Comparison of ENCODE assay signal across 16 cellular contexts in the genomic region with DNA sequence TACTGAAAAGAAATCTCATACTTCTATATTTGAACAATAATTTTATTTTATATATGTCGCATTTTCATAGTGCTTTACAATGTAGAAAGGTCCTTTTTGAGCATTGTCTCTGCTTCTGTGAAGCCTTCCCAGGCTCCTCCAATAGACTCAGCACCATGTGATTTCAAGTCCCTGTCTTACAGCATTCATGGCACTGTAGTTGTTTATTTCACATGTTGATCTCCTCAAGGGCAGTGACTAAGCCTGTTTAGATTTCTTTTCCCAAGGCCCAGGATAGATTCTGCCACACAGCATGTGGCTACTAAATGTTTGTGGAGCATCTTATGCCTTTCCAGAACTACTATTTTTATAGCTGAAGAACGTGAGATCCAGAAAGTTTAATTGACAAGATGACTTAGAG.
"Had no signal": no experiment of that assay in that cellular context is flagged by ENCODE, and none has a peak within 500 bp of the region (broad histone marks: within the 10 kb centered on the region; RNA-seq: fewer than 3 reads in every experiment).

No MANE protein-coding gene starts in this region.

- H3K27ac Mint-ChIP-seq: endodermal cell, immature natural killer cell, nephron, type B pancreatic cell had no signal

- H3K4me1 Mint-ChIP-seq: endodermal cell, immature natural killer cell had no signal

- H3K9me3 Mint-ChIP-seq: endodermal cell, nephron had no signal

- H3K4me3 Mint-ChIP-seq: endodermal cell, immature natural killer cell, nephron, type B pancreatic cell had no signal

- H3K36me3 Mint-ChIP-seq: immature natural killer cell, type B pancreatic cell had no signal

- DNase-seq: activated CD4-positive, alpha-beta T cell treated with anti-CD3 and anti-CD28 coated beads for 1 hour; activated CD4-positive, alpha-beta T cell treated with anti-CD3 and anti-CD28 coated beads, Interleukin-2, amount 50 U/mL, for 4 hours; activated naive CD4-positive, alpha-beta T cell treated with Interleukin-2 at 50 U/mL for 16 hours; activated T-cell treated with anti-CD3 and anti-CD28 coated beads for 4 hours; dorsolateral prefrontal cortex; endodermal cell; heart left ventricle; immature natural killer cell; mesendoderm; nucleus accumbens; right cardiac atrium; small intestine; stimulated activated naive CD8-positive, alpha-beta T cell treated with anti-CD3 and anti-CD28 coated beads, Interleukin-15, Interleukin-2, amounts not matched to agents 100 U/mL and 50 U/mL, for 24 hours; SW 1271 had no signal

- ATAC-seq: right cardiac atrium; stimulated activated naive CD8-positive, alpha-beta T cell treated with anti-CD3 and anti-CD28 coated beads, Interleukin-15, Interleukin-2, amounts not matched to agents 100 U/mL and 50 U/mL, for 24 hours had no signal

- H3K27me3 Mint-ChIP-seq: type B pancreatic cell had no signal
